ENCODE assay signal across 27 cellular contexts in the genomic region with DNA sequence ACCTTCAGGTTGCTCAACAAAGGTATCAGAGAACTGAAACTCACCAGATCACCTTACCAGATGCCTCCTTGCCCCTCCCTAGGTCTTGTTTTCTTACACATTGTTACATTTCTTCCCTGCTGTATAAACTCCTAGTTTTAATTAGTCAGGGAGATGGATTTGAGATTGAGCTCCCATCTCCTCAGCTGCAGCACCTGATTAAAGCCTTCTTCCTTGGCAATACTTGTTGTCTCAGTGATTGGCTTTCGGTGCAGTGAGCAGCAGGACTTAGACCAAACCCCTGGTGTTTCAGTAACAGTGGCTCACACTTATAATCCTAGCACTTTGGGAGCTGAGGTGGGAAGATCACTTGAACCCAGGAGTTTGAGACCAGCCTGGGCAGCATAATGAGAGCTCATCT.
"Had no signal": no experiment of that assay in that cellular context is flagged by ENCODE, and none has a peak within 500 bp of the region (broad histone marks: within the 10 kb centered on the region; RNA-seq: fewer than 3 reads in every experiment).

No MANE protein-coding gene starts in this region.

- ATAC-seq: stimulated activated effector memory CD8-positive, alpha-beta T cell treated with anti-CD3 and anti-CD28 coated beads, Interleukin-12 subunit alpha, Interleukin-12 subunit beta, amount 100 ng/mL, for 72 hours; stimulated activated memory B cell treated with anti-CD40 and anti-IgM and Interleukin-4, amounts not matched to agents 10 μg/mL and 1 μg/mL and 100 μg/mL, for 72 hours; stimulated activated naive B cell treated with anti-CD40 and anti-IgM and Interleukin-4, amounts not matched to agents 10 μg/mL and 1 μg/mL and 100 μg/mL, for 72 hours; stimulated activated naive CD8-positive, alpha-beta T cell treated with anti-CD3 and anti-CD28 coated beads, Interleukin-15, amount 100 ng/mL, for 72 hours; stimulated activated naive CD8-positive, alpha-beta T cell treated with anti-CD3 and anti-CD28 coated beads, Interleukin-15, Interleukin-2, amounts not matched to agents 100 U/mL and 50 U/mL, for 24 hours; upper lobe of right lung had no signal

- H3K27ac ChIP-seq: stomach, suprapubic skin, testis, thoracic aorta, thyroid gland, tibial artery, tibial nerve, transverse colon, upper lobe of left lung, upper lobe of right lung, uterus, vagina had no signal

- H3K36me3 ChIP-seq: stomach, suprapubic skin, thoracic aorta, thyroid gland, tibial artery, tibial nerve, transverse colon, upper lobe of left lung, upper lobe of right lung, uterus, vagina had no signal

- H3K4me3 ChIP-seq: stomach, suprapubic skin, testis, thoracic aorta, thyroid gland, tibial artery, tibial nerve, transverse colon, upper lobe of left lung, upper lobe of right lung, uterus, vagina had no signal

- H3K4me1 ChIP-seq: stomach, suprapubic skin, testis, thyroid gland, transverse colon, upper lobe of left lung, upper lobe of right lung had no signal

- H3K27me3 ChIP-seq: stomach, suprapubic skin, testis, thyroid gland, tibial artery, tibial nerve, transverse colon, upper lobe of left lung, upper lobe of right lung, uterus, vagina had no signal

- H3K9me3 ChIP-seq: stomach, suprapubic skin, testis, thoracic aorta, thyroid gland, tibial artery, tibial nerve, upper lobe of right lung, uterus, vagina had no signal

- DNase-seq: stimulated activated CD4-positive, alpha-beta T cell treated with anti-CD3 and anti-CD28 coated beads, Interleukin-2, amount 100 ng/mL, for 48 hours; stimulated activated CD4-positive, alpha-beta T cell treated with anti-CD3 and anti-CD28 coated beads, Interleukin-4, amount 100 ng/mL, for 1 hour; stimulated activated CD4-positive, alpha-beta T cell treated with anti-CD3 and anti-CD28 coated beads, Interleukin-4, amount 100 ng/mL, for 24 hours; stimulated activated CD4-positive, alpha-beta T cell treated with anti-CD3 and anti-CD28 coated beads, Interleukin-4, amount 100 ng/mL, for 4 hours; stimulated activated CD8-positive, alpha-beta memory T cell treated with anti-CD3 and anti-CD28 coated beads, Interleukin-4, amount 100 ng/mL, for 48 hours; stimulated activated naive B cell treated with anti-CD40 and anti-IgM and Interleukin-4, amounts not matched to agents 10 μg/mL and 1 μg/mL and 100 μg/mL, for 72 hours; stimulated activated naive CD4-positive, alpha-beta T cell; stimulated activated naive CD4-positive, alpha-beta T cell treated with Interleukin-2 at 50 U/mL for 16 hours; stimulated activated naive CD8-positive, alpha-beta T cell treated with anti-CD3 and anti-CD28 coated beads, Interleukin-15, amount 100 ng/mL, for 72 hours; stimulated activated naive CD8-positive, alpha-beta T cell treated with anti-CD3 and anti-CD28 coated beads, Interleukin-15, Interleukin-2, amounts not matched to agents 100 U/mL and 50 U/mL, for 24 hours; stomach; substantia nigra; testis; thyroid gland; tibial artery; transverse colon; trophoblast cell; upper lobe of left lung; upper lobe of right lung; uterus had no signal

- FAIRE-seq: urothelium cell line had no signal
